In genomic region chr12:56127485-56127887, GRCh38 we compare ENCODE assay signal across 8 cellular contexts. TPM values are rescaled to one million over a fixed set of nuclear protein-coding genes. Genes with fewer than 3 reads are reported as not detected.
DNase-seq lines count a peak whose midpoint lies in the region; ATAC-seq and TF ChIP-seq lines count a peak whose summit lies in the region.

No MANE protein-coding gene starts in this region.

- TF ChIP-seq CTCF in DND-41 (IDR thresholded peaks at IDR 0.05; ENCODE audit: borderline replicate concordance, extremely low read depth, low read length, poor library complexity, severe bottlenecking) (no peak), RWPE1 (conservative IDR thresholded peaks at IDR 0.05; ENCODE audit: low read depth) (no peak)

- no peak overlapping the region for H4K12ac ChIP-seq in trophoblast cell (ENCODE audit: low read depth, low read length)

- no peak overlapping the region for H3K14ac ChIP-seq in trophoblast cell (ENCODE audit: low read length)

- H2BK120ac ChIP-seq in trophoblast cell (ENCODE audit: insufficient read depth, low read length, poor library complexity) = no peak overlapping the region

- H4K91ac ChIP-seq in trophoblast cell (ENCODE audit: low read depth, low read length) = no peak overlapping the region

- DNase-seq in DND-41 (no peak), RWPE1 (ENCODE audit: low spot score) (no peak), epithelial cell of prostate (ENCODE audit: low read depth, low spot score) (no peak), trophoblast cell (no peak), nucleus accumbens (lab: John Stamatoyannopoulos, UW) (no peak), HUDEP-2 (lab: John Stamatoyannopoulos, UW; ENCODE audit: unreplicated experiment in 76 of 76) (no peak)
- no peak for DNase-seq in stimulated activated CD4-positive, alpha-beta T cell treated with anti-CD3 and anti-CD28 coated beads, Interleukin-4, amount 100 ng/mL, for 4 hours
- DNase-seq in stimulated activated naive CD4-positive, alpha-beta T cell treated with Interleukin-2 at 50 U/mL for 16 hours (lab: John Stamatoyannopoulos, UW) = no peak

- H3K79me2 ChIP-seq in DND-41 (ENCODE audit: insufficient read depth, low read length) = peaks cover 36% of the 10 kb centered on the region
- peaks cover 7% of the 10 kb centered on the region for H3K79me2 ChIP-seq in trophoblast cell (ENCODE audit: control insufficient read depth, insufficient read depth, low read length, poor library complexity)

- H3K4ac ChIP-seq in trophoblast cell (ENCODE audit: low read depth, low read length) = no peak overlapping the region

- POLR2A ChIA-PET in RWPE1 (lab: Yijun Ruan, JAX; ENCODE audit: low non-redundant PET) = interaction anchor here (0.8 to 1.4 kb wide), 3 partner anchors 9 to 62 kb away, joined by 3 to 6 read pairs (median 4); partner anchors contain the start of genes SMARCC2 and ZC3H10

- H3K4me2 ChIP-seq in DND-41 (ENCODE audit: insufficient read depth, low read length) = peak overlapping the region; percentile 90
- peak overlapping the region; percentile 62 for H3K4me2 ChIP-seq in trophoblast cell (ENCODE audit: low read length)

- CTCF ChIA-PET in RWPE1 (lab: Yijun Ruan, JAX) = interaction anchor here (0.6 to 2.7 kb wide), 3 partner anchors 18 to 61 kb away, joined by 3 to 21 read pairs (median 4); partner anchors contain the start of gene SMARCC2

- H3K27me3 ChIP-seq in DND-41 (ENCODE audit: insufficient read depth, low read length, poor library complexity) (no peaks in the 10 kb centered on the region), trophoblast cell (ENCODE audit: insufficient read depth, low read length) (no peaks in the 10 kb centered on the region)

- H3K4me1 ChIP-seq in DND-41 (ENCODE audit: insufficient read depth, low read length) (peaks cover 57% of the 10 kb centered on the region), trophoblast cell (ENCODE audit: control insufficient read depth in 1 of 2, insufficient read depth in 2 of 2, low read length in 2 of 2) (peaks cover 11 to 12% of the 10 kb centered on the region in 2 experiments)

- WGBS in trophoblast cell (ENCODE audit: extremely low coverage, insufficient coverage, insufficient read length) = no CpG with 5 or more reads among the region's 8 CpGs

- no peaks in the 10 kb centered on the region for H4K20me1 ChIP-seq in DND-41 (ENCODE audit: insufficient read depth, low read length)

- H3K27ac ChIP-seq in DND-41 (ENCODE audit: low read length) = peak overlapping the region; percentile 61
- peak overlapping the region; percentile 91 for H3K27ac ChIP-seq in RWPE1
- H3K27ac ChIP-seq in epithelial cell of prostate = peak overlapping the region; percentile 81
- peak overlapping the region; percentile 18 for H3K27ac ChIP-seq in trophoblast cell (ENCODE audit: low read depth, low read length)

- no peak overlapping the region for H2AK5ac ChIP-seq in trophoblast cell (ENCODE audit: low read length)

- H3K23ac ChIP-seq in trophoblast cell (ENCODE audit: low read length) = no peak overlapping the region

- H2AFZ ChIP-seq in DND-41 (ENCODE audit: low read depth, low read length) (peak overlapping the region; percentile 67), trophoblast cell (ENCODE audit: insufficient read depth, low read length, poor library complexity) (no peak overlapping the region)

- H3K36me3 ChIP-seq in DND-41 (ENCODE audit: insufficient read depth, low read length) (peaks cover 35% of the 10 kb centered on the region), trophoblast cell (ENCODE audit: control insufficient read depth in 1 of 2, insufficient read depth in 2 of 2, low read length in 2 of 2) (peaks cover 14 to 23% of the 10 kb centered on the region in 2 experiments)

- no peak overlapping the region for H2BK5ac ChIP-seq in trophoblast cell (ENCODE audit: low read depth, low read length, poor library complexity)

- H3K18ac ChIP-seq in trophoblast cell (ENCODE audit: low read length) = no peak overlapping the region

- peaks cover 9% of the 10 kb centered on the region for H3K79me1 ChIP-seq in trophoblast cell (ENCODE audit: low read length)

- peak overlapping the region; percentile 51 for H3K9ac ChIP-seq in DND-41 (ENCODE audit: low read depth, low read length)
- no peak overlapping the region for H3K9ac ChIP-seq in trophoblast cell (ENCODE audit: low read length)

- H4K8ac ChIP-seq in trophoblast cell (ENCODE audit: low read depth, low read length) = no peak overlapping the region

- H3K4me3 ChIP-seq in DND-41 (ENCODE audit: low read depth in 1 of 2, low read length in 2 of 2) (peak overlapping the region; percentile 10 to 48; a peak in 3 of 4 replicates), trophoblast cell (ENCODE audit: low read depth, low read length) (no peak overlapping the region)

- no peak overlapping the region for H2BK12ac ChIP-seq in trophoblast cell (ENCODE audit: low read length)

- no peak for ATAC-seq in DND-41 (ENCODE audit: insufficient read depth, low read depth)

- H3K9me3 ChIP-seq in DND-41 (ENCODE audit: insufficient read depth, low read length, severe bottlenecking) (peaks cover 6% of the 10 kb centered on the region), trophoblast cell (ENCODE audit: insufficient read depth, low read depth, low read length) (no peaks in the 10 kb centered on the region)

RNA-seq across cellular contexts. Expression of gene ESYT1, which starts 0.6 kb away (rescaled TPM):
- 56.2 and 64.3 TPM in 2 replicates for polyA plus RNA-seq in trophoblast cell (2013)

RNA-seq across cellular contexts. Expression of gene ZC3H10, which starts 9.4 kb away (rescaled TPM):
- polyA plus RNA-seq in trophoblast cell (2013) = 2.0 TPM in 2 replicates

RNA-seq across cellular contexts. Expression of gene RPL41, which starts 11.1 kb away (rescaled TPM):
- polyA plus RNA-seq in trophoblast cell (2013) = 9,463 and 9,643 TPM in 2 replicates

RNA-seq across cellular contexts. Expression of gene PA2G4, which starts 23.1 kb away (rescaled TPM):
- polyA plus RNA-seq in trophoblast cell (2013) = 131 and 133 TPM in 2 replicates

RNA-seq across cellular contexts. Expression of gene MYL6B, which starts 24.9 kb away (rescaled TPM):
- polyA plus RNA-seq in trophoblast cell (2013) = 91.8 and 91.9 TPM in 2 replicates

Comparison
In these comparisons a context has a peak if more than half of its experiments do, and no peak if none do; other contexts are left out.
1. H3K27ac ChIP-seq: peak in every context shown above with its lines; median percentile 91 in RWPE1; 81 in epithelial cell of prostate; 61 in DND-41; 18 in trophoblast cell.